In the genomic region with DNA sequence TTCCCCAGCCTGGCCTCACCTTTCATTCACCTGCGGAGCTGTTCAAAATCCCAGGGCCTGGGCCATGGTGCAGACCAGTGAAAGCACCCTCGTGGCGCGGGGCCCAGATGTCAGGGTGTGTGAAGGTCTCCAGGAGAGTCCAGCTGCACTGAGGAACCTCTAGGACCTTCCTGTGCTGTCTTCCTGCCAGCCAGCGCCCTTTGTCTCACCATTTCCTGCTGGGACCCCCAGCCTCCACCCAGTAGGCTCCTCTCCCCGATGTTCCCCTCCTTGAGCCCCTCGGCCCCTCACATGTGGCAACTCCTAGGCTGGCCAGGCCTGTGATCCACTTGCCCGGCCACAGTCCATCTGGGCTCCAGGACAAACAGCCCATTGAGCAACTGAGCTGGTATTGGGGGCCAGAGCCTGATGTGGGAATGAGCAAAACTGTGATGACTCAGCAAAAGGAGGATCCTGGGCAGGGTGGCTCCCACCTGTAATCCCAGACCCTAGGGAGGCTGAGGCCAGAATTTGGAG, we compare ENCODE assay signal across 24 cellular contexts. TPM values are rescaled to one million over a fixed set of nuclear protein-coding genes. Genes with fewer than 3 reads are reported as not detected.
DNase-seq lines count a peak whose midpoint lies in the region; ATAC-seq, FAIRE-seq and TF ChIP-seq lines count a peak whose summit lies in the region.
"Had no signal": no experiment of that assay in that cellular context is flagged by ENCODE, and none has a peak within 500 bp of the region (broad histone marks: within the 10 kb centered on the region; RNA-seq: fewer than 3 reads in every experiment).

No MANE protein-coding gene starts in this region.

- BruUV-seq in A673 (replicated peaks; lab: Mats Ljungman, UMichigan) (no TSS peak), HCT116 (replicated peaks; lab: Mats Ljungman, UMichigan) (no TSS peak)

- intact Hi-C loops in A673 (cut with micrococcal nuclease; ENCODE audit: unreplicated experiment) (no loop called here), HCT116 (cut with micrococcal nuclease) (no loop called here), pancreas (cut with DNase I) (no loop called here)

- H3K9me2 ChIP-seq in HCT116 (ENCODE audit: insufficient read depth) = no peaks in the 10 kb centered on the region

- no peak overlapping the region for H2AFZ ChIP-seq in HCT116 (ENCODE audit: low read depth, low read length, poor library complexity, severe bottlenecking)

- no peak for TF ChIP-seq POLR2A in HCT116 (IDR thresholded peaks at IDR 0.05; ENCODE audit: borderline replicate concordance, extremely low read depth, insufficient read depth, insufficient read length)

- no peak for TF ChIP-seq CTCF in A673 (conservative IDR thresholded peaks at IDR 0.05; ENCODE audit: low read depth, low read length)
- no peak for TF ChIP-seq CTCF in HCT116 (IDR thresholded peaks at IDR 0.05 in 2 of 3, conservative IDR thresholded peaks at IDR 0.05 in 1 of 3; ENCODE audit: borderline replicate concordance in 1 of 3, insufficient read depth in 1 of 3, low read depth in 2 of 3, low read length in 2 of 3)
- TF ChIP-seq CTCF in pancreas (IDR thresholded peaks at IDR 0.05) = no peak

- peak overlapping the region; percentile 24; the same call in 1 of the 2 replicates for H3K9ac ChIP-seq in HCT116 (ENCODE audit: low read length)

- H3K27me3 Mint-ChIP-seq in naive thymus-derived CD8-positive, alpha-beta T cell = no peaks in the 10 kb centered on the region
- H3K27me3 Mint-ChIP-seq: naive thymus-derived CD4-positive, alpha-beta T cell had no signal

- no peak for FAIRE-seq in pancreas (lab: Jason Lieb, UNC)

- no peak overlapping the region for H3K4me3 Mint-ChIP-seq in naive thymus-derived CD8-positive, alpha-beta T cell
- H3K4me3 Mint-ChIP-seq: naive thymus-derived CD4-positive, alpha-beta T cell; T-helper 1 cell treated with Interleukin-12 subunit alpha and Interleukin-12 subunit beta and Interleukin-4 antibody, amounts not matched to agents 30 μg/mL and 1 μg/mL, for 36 hours had no signal

- H3K4me3 ChIP-seq in A673 (ENCODE audit: low read depth, low read length, poor library complexity, severe bottlenecking) (no peak overlapping the region), HCT116 (replicated peaks in 1 of 2; ENCODE audit: low read depth in 1 of 2, low read length in 2 of 2) (peak overlapping the region in 1 of 2 experiments; percentile 20; a peak in 2 of 4 replicates), pancreas (no peak overlapping the region)
- H3K4me3 ChIP-seq: esophagus squamous epithelium, prostate gland, SJSA1 had no signal

- CTCF ChIA-PET in A673 (lab: Charles Lee) = no interaction called here
- CTCF ChIA-PET in HCT116 (lab: Charles Lee) = no interaction called here

- H4K20me1 ChIP-seq in HCT116 (ENCODE audit: insufficient read depth) = no peaks in the 10 kb centered on the region

- H3K36me3 Mint-ChIP-seq in naive thymus-derived CD8-positive, alpha-beta T cell = peaks cover 0 to 17% (median 0%) of the 10 kb centered on the region in 3 donors

- no peaks in the 10 kb centered on the region for H3K9me3 ChIP-seq in A673 (ENCODE audit: low read depth, low read length, poor library complexity, severe bottlenecking)
- no peaks in the 10 kb centered on the region for H3K9me3 ChIP-seq in HCT116 (ENCODE audit: control insufficient read depth in 1 of 2, insufficient read depth in 1 of 2, low read depth in 1 of 2, low read length in 2 of 2)
- no peaks in the 10 kb centered on the region for H3K9me3 ChIP-seq in pancreas
- H3K9me3 ChIP-seq: esophagus squamous epithelium, prostate gland, SJSA1 had no signal

- DNase-seq in A673 (ENCODE audit: low spot score) = no peak
- no peak for DNase-seq in HCT116 (ENCODE audit: low read depth, low spot score)
- peak; percentile 90 for DNase-seq in left lobe of liver (ENCODE audit: low spot score)
- peak; percentile 70 to 86 (median 78) for DNase-seq in pancreas
- DNase-seq in islet precursor cell = no peak
- no peak for DNase-seq in NCI-H2171 treated with DMSO at 0.1 percent for 48 hours (lab: John Stamatoyannopoulos, UW)
- DNase-seq in NCI-H526 (lab: John Stamatoyannopoulos, UW) = no peak
- DNase-seq in naive thymus-derived CD8-positive, alpha-beta T cell = no peak
- DNase-seq: activated CD4-positive, alpha-beta T cell treated with anti-CD3 and anti-CD28 coated beads, Interleukin-2, amount 50 U/mL, for 1 hour; activated gamma-delta T cell treated with Interleukin-2 at 50 U/mL for 16 hours; anterior cingulate cortex; cerebellar nuclear complex; effector CD4-positive, alpha-beta T cell; esophagus squamous epithelium; naive thymus-derived CD4-positive, alpha-beta T cell; NCI-H1105; NCI-H510A treated with DMSO at 0.1 percent for 48 hours; stimulated activated CD8-positive, alpha-beta memory T cell treated with anti-CD3 and anti-CD28 coated beads, Interleukin-4, amount 100 ng/mL, for 48 hours had no signal

- TF ChIP-seq RAD21 in HCT116 (IDR thresholded peaks at IDR 0.05; ENCODE audit: low read depth) = no peak

- no peaks in the 10 kb centered on the region for H3K79me2 ChIP-seq in HCT116 (ENCODE audit: insufficient read depth, low read length)

- H3K27ac ChIP-seq in A673 (ENCODE audit: low read depth, low read length, poor library complexity, severe bottlenecking) = peak overlapping the region; percentile 37
- H3K27ac ChIP-seq in HCT116 (ENCODE audit: low read depth, low read length) = peak overlapping the region; percentile 55
- peak overlapping the region; percentile 12 to 77 (median 67) for H3K27ac ChIP-seq in pancreas
- H3K27ac ChIP-seq: prostate gland, SJSA1 had no signal

- H3K27me3 ChIP-seq in A673 (replicated peaks; ENCODE audit: insufficient read depth, low read depth, low read length, poor library complexity) (no peaks in the 10 kb centered on the region), HCT116 (ENCODE audit: insufficient read depth, low read length) (no peaks in the 10 kb centered on the region), pancreas (no peaks in the 10 kb centered on the region)
- H3K27me3 ChIP-seq: esophagus squamous epithelium, SJSA1 had no signal

- 37 to 56% methylated on average over 8 of the region's 8 CpGs for WGBS in pancreas, 2 donors

- H3K9me3 Mint-ChIP-seq in naive thymus-derived CD8-positive, alpha-beta T cell = no peaks in the 10 kb centered on the region
- H3K9me3 Mint-ChIP-seq: naive thymus-derived CD4-positive, alpha-beta T cell; T-helper 1 cell treated with Interleukin-12 subunit alpha and Interleukin-12 subunit beta and Interleukin-4 antibody, amounts not matched to agents 30 μg/mL and 1 μg/mL, for 36 hours had no signal

- H3K4me1 ChIP-seq in A673 (ENCODE audit: insufficient read depth, low read length, poor library complexity, severe bottlenecking) (peaks cover 6% of the 10 kb centered on the region), HCT116 (ENCODE audit: control insufficient read depth in 1 of 2, insufficient read depth in 2 of 2, low read length in 2 of 2) (peaks cover 21 to 22% of the 10 kb centered on the region in 2 experiments), pancreas (peaks cover 0 to 8% (median 6%) of the 10 kb centered on the region in 3 donors)
- H3K4me1 ChIP-seq: prostate gland, SJSA1 had no signal

- peak overlapping the region; percentile 46 for H3K4me2 ChIP-seq in HCT116 (ENCODE audit: low read length)

- RAD21 ChIA-PET in HCT116 (lab: Charles Lee; ENCODE audit: low non-redundant PET in 1 of 2, low total read pairs in 2 of 2, uncharacterized antibody in 2 of 2, unreplicated experiment in 2 of 2) = interaction anchor here in 1 of 2 experiments (0.9 kb wide), 1 partner anchor 13 kb away, joined by 3 read pairs; no protein-coding TSS in a partner anchor

- H3K4me1 Mint-ChIP-seq in naive thymus-derived CD8-positive, alpha-beta T cell = peaks cover 2 to 20% (median 10%) of the 10 kb centered on the region in 4 donors

- ATAC-seq in HCT116 (no peak), left lobe of liver (peak; percentile 61), pancreas (peak; percentile 33 to 83 (median 70))
- no peak for ATAC-seq in naive thymus-derived CD8-positive, alpha-beta T cell
- ATAC-seq: naive thymus-derived CD4-positive, alpha-beta T cell had no signal

- H3K36me3 ChIP-seq in A673 (ENCODE audit: insufficient read depth, low read length, poor library complexity, severe bottlenecking) = no peaks in the 10 kb centered on the region
- H3K36me3 ChIP-seq in HCT116 (ENCODE audit: control insufficient read depth in 1 of 2, insufficient read depth in 2 of 2, low read length in 2 of 2) = no peaks in the 10 kb centered on the region
- no peaks in the 10 kb centered on the region for H3K36me3 ChIP-seq in pancreas
- H3K36me3 ChIP-seq: prostate gland had no signal

- POLR2A ChIA-PET in A673 (lab: Charles Lee; ENCODE audit: low non-redundant PET) = no interaction called here
- POLR2A ChIA-PET in HCT116 (lab: Charles Lee) = no interaction called here
- POLR2A ChIA-PET in naive thymus-derived CD8-positive, alpha-beta T cell (lab: Charles Lee) = interaction anchor here (1.7 kb wide), 1 partner anchor 27 kb away, joined by 4 read pairs; no protein-coding TSS in a partner anchor

- peak overlapping the region in 2 of 10 donors; percentile 79 to 82 for H3K27ac Mint-ChIP-seq in naive thymus-derived CD8-positive, alpha-beta T cell
- H3K27ac Mint-ChIP-seq: T-helper 1 cell treated with Interleukin-12 subunit alpha and Interleukin-12 subunit beta and Interleukin-4 antibody, amounts not matched to agents 30 μg/mL and 1 μg/mL, for 36 hours had no signal

RNA-seq across cellular contexts. Expression of a gene that starts 0.7 kb away (rescaled TPM):
- total RNA-seq in A673 (2021) (1.6 and 2.7 TPM in 2 replicates), HCT116 (2021; ENCODE audit: unreplicated experiment) (1.9 TPM), left lobe of liver (50.3 TPM), pancreas (1 to 10 TPM in 3 of 6 donors, under 1 TPM in 3; 0.41 to 1.5 (median 1.1) TPM)
- 1.2 and 1.4 TPM in 2 replicates for polyA plus RNA-seq in HCT116 (2012)
- polyA plus RNA-seq in pancreas = 1 to 10 TPM; 5.6 to 6.0 TPM
- total RNA-seq in naive thymus-derived CD8-positive, alpha-beta T cell = 1 to 10 TPM in 1 of 2 experiments, under 1 TPM in 1; 0.66 to 2.1 TPM
- polyA plus RNA-seq in naive thymus-derived CD8-positive, alpha-beta T cell = not detected
- total RNA-seq: glomerular endothelial cell, SJSA1 had no signal

RNA-seq across cellular contexts. Expression of a gene that starts 13.7 kb away (rescaled TPM):
- total RNA-seq in A673 (2021) (8.9 and 10.8 TPM in 2 replicates), HCT116 (2021; ENCODE audit: unreplicated experiment) (23.1 TPM), left lobe of liver (179 TPM), pancreas (10 to 100 TPM in 3 of 6 donors, 1 to 10 TPM in 3; 5.7 to 18.3 (median 9.0) TPM)
- polyA plus RNA-seq in HCT116 (2012) = 19.0 and 26.1 TPM in 2 replicates
- 10 to 100 TPM; 29.7 to 46.7 TPM for polyA plus RNA-seq in pancreas
- total RNA-seq in naive thymus-derived CD8-positive, alpha-beta T cell = 10 to 100 TPM; 20.5 to 20.9 TPM
- polyA plus RNA-seq in naive thymus-derived CD8-positive, alpha-beta T cell = 10 to 100 TPM in 1 of 3 donors, 1 to 10 TPM in 2; 3.3 to 12.6 (median 9.7) TPM

RNA-seq across cellular contexts. Expression of a gene that starts 41.7 kb away (rescaled TPM):
- total RNA-seq in A673 (2021) (not detected in 2 replicates), HCT116 (2021; ENCODE audit: unreplicated experiment) (0.79 TPM), left lobe of liver (3.2 TPM), pancreas (1 to 10 TPM in 2 of 6 donors, under 1 TPM in 3, not detected in 1; 0.08 to 2.4 (median 0.74) TPM)
- 0.19 and 0.34 TPM in 2 replicates for polyA plus RNA-seq in HCT116 (2012)
- not detected for polyA plus RNA-seq in pancreas
- 1 to 10 TPM; 4.5 to 5.4 TPM for total RNA-seq in naive thymus-derived CD8-positive, alpha-beta T cell
- under 1 TPM in 1 of 3 donors, not detected in 2; 0.53 TPM for polyA plus RNA-seq in naive thymus-derived CD8-positive, alpha-beta T cell
- total RNA-seq: SJSA1, subcutaneous adipose tissue had no signal
- polyA plus RNA-seq: lung; naive thymus-derived CD4-positive, alpha-beta T cell had no signal

RNA-seq across cellular contexts. Expression of a gene that starts 42.5 kb away (rescaled TPM):
- total RNA-seq in A673 (2021) (35.2 and 42.3 TPM in 2 replicates), HCT116 (2021; ENCODE audit: unreplicated experiment) (19.7 TPM), left lobe of liver (19.3 TPM), pancreas (10 to 100 TPM; 14.2 to 28.3 (median 17.0) TPM)
- polyA plus RNA-seq in HCT116 (2012) = 28.8 and 33.5 TPM in 2 replicates
- 10 to 100 TPM; 40.2 to 46.6 TPM for polyA plus RNA-seq in pancreas
- 10 to 100 TPM; 68.3 to 73.0 TPM for total RNA-seq in naive thymus-derived CD8-positive, alpha-beta T cell
- polyA plus RNA-seq in naive thymus-derived CD8-positive, alpha-beta T cell = 10 to 100 TPM; 48.3 to 71.7 (median 50.4) TPM

RNA-seq across cellular contexts. Expression of a gene that starts 57.4 kb away (rescaled TPM):
- total RNA-seq in A673 (2021) (0.19 and 0.76 TPM in 2 replicates), HCT116 (2021; ENCODE audit: unreplicated experiment) (2.2 TPM), left lobe of liver (92.6 TPM), pancreas (100 to 1,000 TPM in 3 of 6 donors, 10 to 100 TPM in 3; 28.9 to 303 (median 103) TPM)
- polyA plus RNA-seq in HCT116 (2012) = 2.1 and 2.5 TPM in 2 replicates
- 100 to 1,000 TPM; 117 to 151 TPM for polyA plus RNA-seq in pancreas
- under 1 TPM in 1 of 2 experiments, not detected in 1; 0.05 TPM for total RNA-seq in naive thymus-derived CD8-positive, alpha-beta T cell
- not detected for polyA plus RNA-seq in naive thymus-derived CD8-positive, alpha-beta T cell
- polyA plus RNA-seq: naive thymus-derived CD4-positive, alpha-beta T cell had no signal

Comparison
In these comparisons a context has a peak if more than half of its experiments do, and no peak if none do; other contexts are left out.
1. DNase-seq: peak in left lobe of liver (single experiment) and pancreas (6 of 6); none in A673 (single experiment), HCT116 (single experiment), islet precursor cell (single experiment), NCI-H2171 treated with DMSO at 0.1 percent for 48 hours (single experiment), NCI-H526 (0 of 2) and naive thymus-derived CD8-positive, alpha-beta T cell (0 of 10).
2. ATAC-seq: peak in left lobe of liver (single experiment) and pancreas (4 of 4); none in HCT116 (single experiment) and naive thymus-derived CD8-positive, alpha-beta T cell (0 of 2).
3. RNA of a gene that starts 0.7 kb away (total RNA-seq): 50.3 TPM in left lobe of liver (single experiment); 0.66 to 2.1 TPM in naive thymus-derived CD8-positive, alpha-beta T cell, 1.9 TPM in HCT116 (single experiment), 1.6 to 2.7 TPM in A673 and 0.41 to 1.5 TPM in pancreas; every median in the first group is over 10 times any median in the second.
4. Peak in every context shown above with its lines, with median percentiles within 50 percentile points of each other: H3K27ac ChIP-seq.